Comparison of ENCODE assay signal across 1 cellular context in genomic region chr17:57705921-57706695, GRCh38.
TF ChIP-seq lines count a peak whose summit lies in the region.

No MANE protein-coding gene starts in this region.

TF ChIP-seq in K562, 482 proteins besides CTCF, POLR2A, EP300 and RAD21 (continued from another document):
- TF ChIP-seq, protein P1, sequence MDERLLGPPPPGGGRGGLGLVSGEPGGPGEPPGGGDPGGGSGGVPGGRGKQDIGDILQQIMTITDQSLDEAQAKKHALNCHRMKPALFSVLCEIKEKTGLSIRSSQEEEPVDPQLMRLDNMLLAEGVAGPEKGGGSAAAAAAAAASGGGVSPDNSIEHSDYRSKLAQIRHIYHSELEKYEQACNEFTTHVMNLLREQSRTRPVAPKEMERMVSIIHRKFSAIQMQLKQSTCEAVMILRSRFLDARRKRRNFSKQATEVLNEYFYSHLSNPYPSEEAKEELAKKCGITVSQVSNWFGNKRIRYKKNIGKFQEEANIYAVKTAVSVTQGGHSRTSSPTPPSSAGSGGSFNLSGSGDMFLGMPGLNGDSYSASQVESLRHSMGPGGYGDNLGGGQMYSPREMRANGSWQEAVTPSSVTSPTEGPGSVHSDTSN (CRISPR knock-in tag; IDR thresholded peaks at IDR 0.05; ENCODE audit: low read depth): no peak
- TF ChIP-seq, protein P1 (tag; conservative IDR thresholded peaks at IDR 0.05; ENCODE audit: low read depth): peak; percentile 66
